Comparison of ENCODE assay signal across 19 cellular contexts in genomic region chr17:55441544-55441943, GRCh38. TPM values are rescaled to one million over a fixed set of nuclear protein-coding genes. Genes with fewer than 3 reads are reported as not detected.
A peak's percentile ranks its signal among the peaks of the same experiment; 100 is the strongest.
DNase-seq lines count a peak whose midpoint lies in the region; ATAC-seq, FAIRE-seq and TF ChIP-seq lines count a peak whose summit lies in the region.
"Had no signal": no experiment of that assay in that cellular context is flagged by ENCODE, and none has a peak within 500 bp of the region (broad histone marks: within the 10 kb centered on the region; RNA-seq: fewer than 3 reads in every experiment).

No MANE protein-coding gene starts in this region.

- intact Hi-C loops in HepG2 (cut with micrococcal nuclease; ENCODE audit: unreplicated experiment): no loop called here
- intact Hi-C loops in right lobe of liver (cut with DNase I): no loop called here

- H4K20me1 ChIP-seq in HepG2 (ENCODE audit: insufficient read depth, low read length): no peaks in the 10 kb centered on the region

- DNase-seq in HepG2 (ENCODE audit: low spot score) (no peak), right lobe of liver (no peak)
- DNase-seq: activated CD4-positive, alpha-beta T cell treated with anti-CD3 and anti-CD28 coated beads, Interleukin-2, amount 10 ng/mL, durations not matched to agents 24 days and 14 days; aorta; central memory CD4-positive, alpha-beta T cell; left colon; NCI-H1417; NCI-H226; NK-92 treated with Interleukin-12 subunit alpha and Interleukin-12 subunit beta, amount 100 ng/mL, for 24 hours; stimulated activated CD4-positive, alpha-beta T cell treated with anti-CD3 and anti-CD28 coated beads, Interleukin-4, amount 100 ng/mL, for 24 hours; SW 1271 had no signal

- TF ChIP-seq POLR2A in HepG2 (IDR thresholded peaks at IDR 0.05; ENCODE audit: insufficient read depth in 1 of 2, low read depth in 2 of 2, low read length in 2 of 2) (no peak), right lobe of liver (IDR thresholded peaks at IDR 0.05) (no peak)

- TF ChIP-seq CTCF in HepG2 (CRISPR knock-in tag; IDR thresholded peaks at IDR 0.05): no peak
- no peak for TF ChIP-seq CTCF in right lobe of liver (IDR thresholded peaks at IDR 0.05)

- no peak for ATAC-seq in HepG2
- ATAC-seq in right lobe of liver: no peak
- ATAC-seq in GM18498 (IDR thresholded peaks at IDR 0.05; ENCODE audit: unreplicated experiment): no peak
- no peak for ATAC-seq in HG03342 (IDR thresholded peaks at IDR 0.05; ENCODE audit: unreplicated experiment)
- no peak for ATAC-seq in HG03108 (IDR thresholded peaks at IDR 0.05; ENCODE audit: unreplicated experiment)
- ATAC-seq in GM19455 (IDR thresholded peaks at IDR 0.05; ENCODE audit: unreplicated experiment): no peak
- ATAC-seq: left colon had no signal

- no peaks in the 10 kb centered on the region for H3K79me2 ChIP-seq in HepG2 (ENCODE audit: insufficient read depth, low read length)

- 63% methylated on average over 2 of the region's 2 CpGs for WGBS in HepG2 (ENCODE audit: low lambda C conversion rate)
- WGBS in right lobe of liver (ENCODE audit: insufficient coverage, low coverage, low lambda C conversion rate, missing lambda C conversion rate): 37% methylated on average over 2 of the region's 2 CpGs

- H3K27me3 ChIP-seq in HepG2 (ENCODE audit: control insufficient read depth in 1 of 2, insufficient read depth in 2 of 2, low read length in 2 of 2) (no peaks in the 10 kb centered on the region), right lobe of liver (no peaks in the 10 kb centered on the region)
- H3K27me3 ChIP-seq: vagina had no signal

- H2AFZ ChIP-seq in HepG2 (ENCODE audit: low read length): no peak overlapping the region

- H3K4me3 ChIP-seq in HepG2 (replicated peaks in 1 of 3; ENCODE audit: insufficient read depth in 1 of 3, low read depth in 2 of 3, low read length in 3 of 3): no peak overlapping the region
- no peak overlapping the region for H3K4me3 ChIP-seq in right lobe of liver
- H3K4me3 ChIP-seq: vagina had no signal

- H3K9me3 ChIP-seq in HepG2 (ENCODE audit: low read length) (no peaks in the 10 kb centered on the region), right lobe of liver (no peaks in the 10 kb centered on the region), KOPT-K1 (ENCODE audit: insufficient read depth, low read length, poor library complexity, severe bottlenecking) (no peaks in the 10 kb centered on the region)
- H3K9me3 ChIP-seq: vagina had no signal

- CTCF ChIA-PET in HepG2 (lab: Yijun Ruan, JAX; ENCODE audit: low intra/inter-chr PET ratio, low total read pairs): no interaction called here

- FAIRE-seq in HepG2 (lab: Jason Lieb, UNC): no peak
- FAIRE-seq: GM12892 had no signal

- H3K4me1 ChIP-seq in HepG2 (ENCODE audit: insufficient read depth, low read length) (peaks cover 86% of the 10 kb centered on the region), right lobe of liver (peaks cover 0 to 19% (median 7%) of the 10 kb centered on the region in 4 donors)
- H3K4me1 ChIP-seq: vagina had no signal

- no peak overlapping the region for H3K4me2 ChIP-seq in HepG2 (ENCODE audit: low read depth, low read length)

- H3K36me3 ChIP-seq in HepG2 (replicated peaks in 1 of 2; ENCODE audit: control insufficient read depth in 1 of 2, insufficient read depth in 2 of 2, low read length in 2 of 2) (no peaks in the 10 kb centered on the region), right lobe of liver (no peaks in the 10 kb centered on the region), KOPT-K1 (ENCODE audit: insufficient read depth, low read length) (no peaks in the 10 kb centered on the region)
- H3K36me3 ChIP-seq: vagina had no signal

- POLR2A ChIA-PET in HepG2 (lab: Yijun Ruan, JAX): interaction anchor here (2.0 to 6.8 kb wide), 2 partner anchors 9 to 21 kb away, joined by 5 to 136 read pairs; partner anchors contain the start of gene MMD

- TF ChIP-seq RAD21 in HepG2 (CRISPR knock-in tag; IDR thresholded peaks at IDR 0.05): no peak

- BruUV-seq in HepG2 (replicated peaks; lab: Mats Ljungman, UMichigan): no TSS peak

- in situ Hi-C loops in HepG2 (cut with HindIII; ENCODE audit: extremely low pct_ligation_motif_present, low pct_unique_long_range_greater_than_20kb): no loop called here

- TF ChIP-seq EP300 in HepG2 (IDR thresholded peaks at IDR 0.05; ENCODE audit: low read depth in 2 of 2, low read length in 2 of 2) (no peak), HepG2 (CRISPR knock-in tag; IDR thresholded peaks at IDR 0.05; ENCODE audit: borderline replicate concordance) (no peak)

- H3K27ac ChIP-seq in HepG2 (ENCODE audit: extremely low read length, insufficient read depth, low read length) (no peak overlapping the region), right lobe of liver (no peak overlapping the region), KOPT-K1 (ENCODE audit: low read depth, low read length, poor library complexity, severe bottlenecking) (peak overlapping the region; percentile 87), cingulate gyrus (ENCODE audit: low read depth, low read length) (peak overlapping the region; percentile 29)
- H3K27ac ChIP-seq: vagina had no signal

- no peak overlapping the region for H3K9ac ChIP-seq in HepG2 (ENCODE audit: insufficient read depth, low read depth, low read length)

TF ChIP-seq in HepG2, 621 proteins besides CTCF, POLR2A, EP300 and RAD21 (continues in another document):
- TF ChIP-seq NBN (conservative IDR thresholded peaks at IDR 0.05) (no peak), ZNF335 (CRISPR knock-in tag; IDR thresholded peaks at IDR 0.05) (no peak), ZNF17 (CRISPR knock-in tag; IDR thresholded peaks at IDR 0.05) (no peak), KDM4B (CRISPR knock-in tag; IDR thresholded peaks at IDR 0.05) (no peak), PBX3 (CRISPR knock-in tag; IDR thresholded peaks at IDR 0.05; ENCODE audit: borderline replicate concordance) (no peak), POLR2AphosphoS2 (IDR thresholded peaks at IDR 0.05; ENCODE audit: low read depth, low read length) (no peak), SRY (CRISPR knock-in tag; IDR thresholded peaks at IDR 0.05) (no peak), ZFP90 (CRISPR knock-in tag; IDR thresholded peaks at IDR 0.05; ENCODE audit: borderline replicate concordance) (no peak), HNF4G (IDR thresholded peaks at IDR 0.05; ENCODE audit: borderline replicate concordance, low read depth, low read length) (no peak), HNF4G (CRISPR knock-in tag; IDR thresholded peaks at IDR 0.05; ENCODE audit: borderline replicate concordance, low read depth) (no peak), MED13 (CRISPR knock-in tag; IDR thresholded peaks at IDR 0.05) (no peak), PHF21A (CRISPR knock-in tag; IDR thresholded peaks at IDR 0.05) (0 out of 2 replicates have a peak, but pooled peaks have one; percentile 2)

RNA-seq across cellular contexts. Expression of gene MMD, which starts 19.9 kb away (rescaled TPM):
- total RNA-seq in HepG2 (2016; rRNA removed; fragmentation: Illumina TruSeq; extraction: Trizol): 121 and 137 TPM in 2 replicates
- 99.7 and 114 TPM in 2 replicates for total RNA-seq in HepG2 (2016; cell fraction: cytosol; rRNA removed; fragmentation: Illumina TruSeq; extraction: Trizol; ENCODE audit: low read depth)
- total RNA-seq in HepG2 (2016; cell fraction: insoluble cytoplasmic fraction; rRNA removed; fragmentation: Illumina TruSeq; extraction: Trizol): 116 and 133 TPM in 2 replicates
- total RNA-seq in HepG2 (2016; cell fraction: membrane; rRNA removed; fragmentation: Illumina TruSeq; extraction: Trizol): 235 and 252 TPM in 2 replicates
- total RNA-seq in HepG2 (2016; cell fraction: nucleus; rRNA removed; fragmentation: Illumina TruSeq; extraction: Trizol): 88.1 and 105 TPM in 2 replicates
- 183 and 225 TPM in 2 replicates for polyA plus RNA-seq in HepG2 (2011; rRNA removed)
- 146 and 162 TPM in 2 replicates for polyA plus RNA-seq in HepG2 (2011; cell fraction: cytosol; rRNA removed)
- polyA plus RNA-seq in HepG2 (2011; cell fraction: nucleus; rRNA removed): 117 and 147 TPM in 2 replicates
- polyA plus RNA-seq in HepG2 (2012): 189 and 194 TPM in 2 replicates
- 146 and 160 TPM in 2 replicates for polyA plus RNA-seq in HepG2 (2016; cell fraction: cytosol; fragmentation: Illumina TruSeq; extraction: Trizol; ENCODE audit: low read depth)
- polyA plus RNA-seq in HepG2 (2016; cell fraction: insoluble cytoplasmic fraction; fragmentation: Illumina TruSeq; extraction: Trizol; ENCODE audit: low read depth): 156 and 164 TPM in 2 replicates
- 231 and 245 TPM in 2 replicates for polyA plus RNA-seq in HepG2 (2016; cell fraction: membrane; fragmentation: Illumina TruSeq; extraction: Trizol; ENCODE audit: low read depth)
- polyA plus RNA-seq in HepG2 (2016; cell fraction: nucleus; fragmentation: Illumina TruSeq; extraction: Trizol; ENCODE audit: insufficient read depth, low read depth): 151 and 156 TPM in 2 replicates
- polyA minus RNA-seq in HepG2 (2011; rRNA and poly(A)+ RNA removed; ENCODE audit: low replicate concordance): 4.3 and 244 TPM in 2 replicates
- 111 and 112 TPM in 2 replicates for polyA minus RNA-seq in HepG2 (2011; cell fraction: cytosol; rRNA and poly(A)+ RNA removed)
- polyA minus RNA-seq in HepG2 (2011; cell fraction: nucleus; rRNA and poly(A)+ RNA removed): 154 and 170 TPM in 2 replicates
- total RNA-seq in right lobe of liver: 10 to 100 TPM in 4 of 6 experiments, 1 to 10 TPM in 2; 2.8 to 17.2 (median 12.4) TPM

Comparison
In these comparisons a context has a peak if more than half of its experiments do, and no peak if none do; other contexts are left out.
1. H3K27ac ChIP-seq: peak in KOPT-K1 (single experiment) and cingulate gyrus (single experiment); none in HepG2 (single experiment) and right lobe of liver (0 of 3).